In genomic region chr10:3805227-3805790, GRCh38 we compare ENCODE assay signal across 7 cellular contexts. TPM values are rescaled to one million over a fixed set of nuclear protein-coding genes. Genes with fewer than 3 reads are reported as not detected.
A peak's percentile ranks its signal among the peaks of the same experiment; 100 is the strongest.
DNase-seq lines count a peak whose midpoint lies in the region; ATAC-seq, FAIRE-seq and TF ChIP-seq lines count a peak whose summit lies in the region.

No MANE protein-coding gene starts in this region.

- no peak for TF ChIP-seq CTCF in RWPE1 (conservative IDR thresholded peaks at IDR 0.05; ENCODE audit: low read depth)
- TF ChIP-seq CTCF in body of pancreas (IDR thresholded peaks at IDR 0.05), result no peak

- intact Hi-C loops in body of pancreas (cut with DNase I), result no loop called here

- H3K4me3 ChIP-seq in body of pancreas, result no peak overlapping the region

- H3K27ac ChIP-seq in RWPE1 (peak overlapping the region; percentile 83; the same call in 1 of the 2 replicates), body of pancreas (peak overlapping the region in 3 of 4 donors; percentile 98 to 100 (median 100))

- no peaks in the 10 kb centered on the region for H3K9me3 ChIP-seq in body of pancreas

- peaks cover 68% of the 10 kb centered on the region for H3K4me1 ChIP-seq in body of pancreas

- no peaks in the 10 kb centered on the region for H3K36me3 ChIP-seq in body of pancreas (replicated peaks in 1 of 2; ENCODE audit: insufficient read depth in 1 of 2, low read depth in 2 of 2)

- peak; percentile 46 for ATAC-seq in GM18517 (IDR thresholded peaks at IDR 0.05; ENCODE audit: unreplicated experiment)
- ATAC-seq in HG03060 (IDR thresholded peaks at IDR 0.05; ENCODE audit: low read depth, unreplicated experiment), result peak; percentile 42
- ATAC-seq in body of pancreas, result no peak
- no peak for ATAC-seq in GM19455 (IDR thresholded peaks at IDR 0.05; ENCODE audit: unreplicated experiment)

- POLR2A ChIA-PET in RWPE1 (lab: Yijun Ruan, JAX; ENCODE audit: low non-redundant PET), result no interaction called here

- TF ChIP-seq POLR2A in body of pancreas (IDR thresholded peaks at IDR 0.05), result peak in 1 of 3 donors; percentile 4

- WGBS in body of pancreas, 2 donors, result 66 to 71% methylated on average over 6 of the region's 6 CpGs

- no peaks in the 10 kb centered on the region for H3K27me3 ChIP-seq in body of pancreas

- CTCF ChIA-PET in RWPE1 (lab: Yijun Ruan, JAX), result interaction anchor here (0.6 kb wide), 1 partner anchor 1774 kb away, joined by 3 read pairs; no protein-coding TSS in a partner anchor

- DNase-seq in RWPE1 (ENCODE audit: low spot score) (no peak), body of pancreas (peak in 1 of 4 donors; percentile 67), medulla oblongata (ENCODE audit: extremely low spot score) (peak; percentile 67), frontal cortex (ENCODE audit: low spot score in 2 of 2) (no peak)

- FAIRE-seq in frontal cortex (lab: Jason Lieb, UNC), result no peak

RNA-seq across cellular contexts. Expression of gene KLF6, which starts 20.3 kb away (rescaled TPM):
- total RNA-seq in body of pancreas, result 100 to 1,000 TPM in 1 of 2 donors, 10 to 100 TPM in 1; 92.1 to 294 TPM
- total RNA-seq in frontal cortex, result 67.3 TPM

Comparison
In these comparisons a context has a peak if more than half of its experiments do, and no peak if none do; other contexts are left out.
1. ATAC-seq: peak in GM18517 (single experiment) and HG03060 (single experiment); none in body of pancreas (single experiment) and GM19455 (single experiment).